ENCODE assay signal across 8 cellular contexts in the genomic region with DNA sequence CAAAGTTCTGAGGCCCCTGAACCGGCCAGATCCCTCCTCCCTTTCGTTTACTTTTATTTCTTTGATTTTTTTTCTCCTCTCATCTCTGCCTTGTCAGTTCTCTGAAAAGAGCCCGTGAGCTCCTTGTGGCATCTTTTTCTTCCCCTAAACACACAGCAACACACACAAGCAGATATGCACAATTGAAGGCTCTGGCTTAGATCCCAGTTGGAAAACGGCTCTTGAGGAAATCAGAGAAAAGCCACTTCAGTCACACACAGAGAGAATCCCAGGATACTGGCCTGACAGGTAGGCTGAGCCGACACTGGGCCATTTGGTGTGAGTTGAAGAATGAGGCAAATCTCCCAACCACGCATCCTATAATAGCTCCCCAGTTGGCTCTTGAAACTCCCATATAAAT. TPM values are rescaled to one million over a fixed set of nuclear protein-coding genes. Genes with fewer than 3 reads are reported as not detected.
DNase-seq lines count a peak whose midpoint lies in the region; ATAC-seq, FAIRE-seq and TF ChIP-seq lines count a peak whose summit lies in the region.

No MANE protein-coding gene starts in this region.

- no peaks in the 10 kb centered on the region for H3K36me3 ChIP-seq in CD4-positive, CD25-positive, alpha-beta regulatory T cell (ENCODE audit: control insufficient read depth, insufficient read depth, low read length)
- H3K36me3 ChIP-seq in osteoblast (ENCODE audit: insufficient read depth, low read length) (no peaks in the 10 kb centered on the region), thyroid gland (no peaks in the 10 kb centered on the region), kidney (ENCODE audit: control insufficient read depth in 1 of 2, insufficient read depth in 2 of 2, low read length in 2 of 2) (no peaks in the 10 kb centered on the region)

- peak overlapping the region; percentile 93 for H3K4me2 ChIP-seq in osteoblast (ENCODE audit: insufficient read depth, low read length)

- 8 to 18% methylated on average over 6 of the region's 6 CpGs for WGBS in thyroid gland, 2 donors

- H4K20me1 ChIP-seq in osteoblast (ENCODE audit: insufficient read depth, low read length) = no peaks in the 10 kb centered on the region

- H3K79me2 ChIP-seq in osteoblast (ENCODE audit: insufficient read depth, low read length) = no peaks in the 10 kb centered on the region

- H3K9me3 Mint-ChIP-seq in CD4-positive, CD25-positive, alpha-beta regulatory T cell = no peaks in the 10 kb centered on the region

- H3K27me3 Mint-ChIP-seq in CD4-positive, CD25-positive, alpha-beta regulatory T cell = peaks cover 4% of the 10 kb centered on the region

- no peaks in the 10 kb centered on the region for H3K9me3 ChIP-seq in CD4-positive, CD25-positive, alpha-beta regulatory T cell (ENCODE audit: control insufficient read depth in 2 of 2, low read length in 2 of 2)
- H3K9me3 ChIP-seq in osteoblast (ENCODE audit: low read depth, low read length) = no peaks in the 10 kb centered on the region
- H3K9me3 ChIP-seq in thyroid gland = no peaks in the 10 kb centered on the region
- no peaks in the 10 kb centered on the region for H3K9me3 ChIP-seq in kidney (ENCODE audit: control insufficient read depth in 1 of 2, low read length in 2 of 2)

- H2AFZ ChIP-seq in osteoblast (ENCODE audit: low read length) = peak overlapping the region; percentile 83

- peaks cover 3% of the 10 kb centered on the region for H3K4me1 ChIP-seq in CD4-positive, CD25-positive, alpha-beta regulatory T cell (ENCODE audit: control insufficient read depth, insufficient read depth, low read length, poor library complexity, severe bottlenecking)
- H3K4me1 ChIP-seq in osteoblast (ENCODE audit: insufficient read depth, low read length) = peaks cover 2% of the 10 kb centered on the region
- no peaks in the 10 kb centered on the region for H3K4me1 ChIP-seq in thyroid gland
- H3K4me1 ChIP-seq in kidney (ENCODE audit: control insufficient read depth in 1 of 2, insufficient read depth in 1 of 2, low read depth in 1 of 2, low read length in 2 of 2) = no peaks in the 10 kb centered on the region

- H3K4me3 ChIP-seq in CD4-positive, CD25-positive, alpha-beta regulatory T cell (ENCODE audit: low read depth, low read length) = no peak overlapping the region
- H3K4me3 ChIP-seq in coronary artery (peak overlapping the region; percentile 69), osteoblast (ENCODE audit: insufficient read depth, low read length) (peak overlapping the region; percentile 69), thyroid gland (replicated peaks in 1 of 3) (peak overlapping the region in 1 of 3 donors; percentile 26), kidney (ENCODE audit: low read length in 2 of 2) (peak overlapping the region in 1 of 2 donors; percentile 73)

- TF ChIP-seq CTCF in coronary artery (IDR thresholded peaks at IDR 0.05) = no peak
- TF ChIP-seq CTCF in osteoblast (IDR thresholded peaks at IDR 0.05; ENCODE audit: extremely low read depth, low read depth, low read length) = no peak
- TF ChIP-seq CTCF in thyroid gland (IDR thresholded peaks at IDR 0.05) = no peak
- no peak for TF ChIP-seq CTCF in kidney (IDR thresholded peaks at IDR 0.05; ENCODE audit: borderline replicate concordance, extremely low read depth, insufficient read depth)

- H3K4me1 Mint-ChIP-seq in CD4-positive, CD25-positive, alpha-beta regulatory T cell = peaks cover 0 to 11% (median 7%) of the 10 kb centered on the region in 4 donors

- peak overlapping the region in 1 of 2 donors; percentile 63 for H3K9ac ChIP-seq in kidney (ENCODE audit: low read length in 2 of 2)

- no peak overlapping the region for H3K27ac ChIP-seq in CD4-positive, CD25-positive, alpha-beta regulatory T cell (ENCODE audit: insufficient read depth, low read length, poor library complexity, severe bottlenecking)
- H3K27ac ChIP-seq in coronary artery = peak overlapping the region in 1 of 2 donors; percentile 37
- H3K27ac ChIP-seq in osteoblast (ENCODE audit: low read depth, low read length) = no peak overlapping the region
- no peak overlapping the region for H3K27ac ChIP-seq in thyroid gland
- H3K27ac ChIP-seq in kidney (ENCODE audit: low read depth in 2 of 2, low read length in 2 of 2) = no peak overlapping the region

- no peak for ATAC-seq in CD4-positive, CD25-positive, alpha-beta regulatory T cell (ENCODE audit: low read depth in 2 of 2)
- ATAC-seq in HG03432 (IDR thresholded peaks at IDR 0.05; ENCODE audit: unreplicated experiment) (no peak), GM18498 (IDR thresholded peaks at IDR 0.05; ENCODE audit: unreplicated experiment) (no peak)

- peak overlapping the region; percentile 38 to 77 (median 63) for H3K4me3 Mint-ChIP-seq in CD4-positive, CD25-positive, alpha-beta regulatory T cell

- FAIRE-seq in kidney (lab: Jason Lieb, UNC) = no peak

- H3K36me3 Mint-ChIP-seq in CD4-positive, CD25-positive, alpha-beta regulatory T cell = no peaks in the 10 kb centered on the region

- H3K27ac Mint-ChIP-seq in CD4-positive, CD25-positive, alpha-beta regulatory T cell = peak overlapping the region in 1 of 3 donors; percentile 91

- DNase-seq in CD4-positive, CD25-positive, alpha-beta regulatory T cell = no peak
- peak; percentile 13 for DNase-seq in NCI-H2029 treated with DMSO at 0.1 percent for 48 hours (lab: John Stamatoyannopoulos, UW)
- DNase-seq in coronary artery (ENCODE audit: low spot score) = no peak
- DNase-seq in osteoblast (ENCODE audit: insufficient read length, low spot score, missing footprints) = no peak
- no peak for DNase-seq in thyroid gland
- no peak for DNase-seq in kidney

- no peaks in the 10 kb centered on the region for H3K27me3 ChIP-seq in CD4-positive, CD25-positive, alpha-beta regulatory T cell (ENCODE audit: control insufficient read depth, insufficient read depth, low read length)
- H3K27me3 ChIP-seq in osteoblast (ENCODE audit: insufficient read depth, low read length) = peaks cover 25% of the 10 kb centered on the region
- no peaks in the 10 kb centered on the region for H3K27me3 ChIP-seq in thyroid gland

- intact Hi-C loops in thyroid gland (cut with DNase I) (no loop called here), kidney (cut with DNase I) (no loop called here)

- TF ChIP-seq POLR2A in thyroid gland (IDR thresholded peaks at IDR 0.05) = no peak

RNA-seq across cellular contexts. Expression of gene DIPK2B, which starts 12.9 kb away (rescaled TPM):
- total RNA-seq in CD4-positive, CD25-positive, alpha-beta regulatory T cell = not detected
- polyA plus RNA-seq in CD4-positive, CD25-positive, alpha-beta regulatory T cell = not detected
- total RNA-seq in osteoblast (not detected in 2 replicates), thyroid gland (10 to 100 TPM; 11.6 to 39.1 (median 24.4) TPM), kidney (25.2 TPM)
- 4.6 TPM for polyA plus RNA-seq in kidney (ENCODE audit: insufficient read depth, low read depth, low replicate concordance)

Comparison
In these comparisons a context has a peak if more than half of its experiments do, and no peak if none do; other contexts are left out.
1. RNA of gene DIPK2B, which starts 12.9 kb away (total RNA-seq): 25.2 TPM in kidney (single experiment) and 11.6 to 39.1 TPM in thyroid gland; not detected in CD4-positive, CD25-positive, alpha-beta regulatory T cell (single experiment) and not detected in osteoblast; every median in the first group is over 10 times any median in the second.